ENCODE assay signal across 8 cellular contexts in genomic region chr5:132775439-132776076, GRCh38. TPM values are rescaled to one million over a fixed set of nuclear protein-coding genes. Genes with fewer than 3 reads are reported as not detected.
DNase-seq lines count a peak whose midpoint lies in the region; ATAC-seq, FAIRE-seq and TF ChIP-seq lines count a peak whose summit lies in the region.

No MANE protein-coding gene starts in this region.

- peak overlapping the region; percentile 84 for H3K27ac Mint-ChIP-seq in mesothelial cell of epicardium

- H3K27ac ChIP-seq in A549 = peak overlapping the region in 1 of 2 experiments; percentile 98; a peak in 2 of 6 replicates
- H3K27ac ChIP-seq in HUES48 (ENCODE audit: low read depth, low read length) = no peak overlapping the region

- H3K9me3 ChIP-seq in A549 (no peaks in the 10 kb centered on the region), HUES48 (ENCODE audit: control insufficient read depth, insufficient read depth, low read length) (no peaks in the 10 kb centered on the region)

- no peak for DNase-seq in A549 (ENCODE audit: low read depth in 1 of 2, low spot score in 1 of 2)
- DNase-seq in cerebellar cortex (ENCODE audit: low spot score) = peak; percentile 60
- no peak for DNase-seq in mesothelial cell of epicardium (ENCODE audit: low spot score in 2 of 2, unreplicated experiment in 2 of 2)
- DNase-seq in CD1c-positive myeloid dendritic cell (ENCODE audit: extremely low spot score) = no peak

- no peak for TF ChIP-seq RAD21 in A549 (conservative IDR thresholded peaks at IDR 0.05 in 1 of 2, IDR thresholded peaks at IDR 0.05 in 1 of 2)

- H3K4me3 Mint-ChIP-seq in mesothelial cell of epicardium = peak overlapping the region; percentile 76

- FAIRE-seq in A549 (lab: Jason Lieb, UNC) = no peak

- no peaks in the 10 kb centered on the region for H3K9me3 Mint-ChIP-seq in mesothelial cell of epicardium

- peak overlapping the region; percentile 91 for H3K4me2 ChIP-seq in A549

- TF ChIP-seq POLR2A in A549 (IDR thresholded peaks at IDR 0.05; ENCODE audit: low read length) = no peak

- H3K4me3 ChIP-seq in A549 = peak overlapping the region; percentile 83; the same call in 2 of the 3 replicates
- H3K4me3 ChIP-seq in HUES48 (ENCODE audit: low read depth, low read length) = peak overlapping the region; percentile 77

- TF ChIP-seq EP300 in A549 (IDR thresholded peaks at IDR 0.05) = no peak

- H3K9ac ChIP-seq in HUES48 (ENCODE audit: low read depth, low read length) = no peak overlapping the region

- POLR2A ChIA-PET in A549 (lab: Yijun Ruan, JAX) = no interaction called here

- TF ChIP-seq CTCF in A549 (IDR thresholded peaks at IDR 0.05) (no peak), mesothelial cell of epicardium (IDR thresholded peaks at IDR 0.05; ENCODE audit: unreplicated experiment) (no peak)

- H3K36me3 ChIP-seq in HUES48 (ENCODE audit: control insufficient read depth, insufficient read depth, low read length) = no peaks in the 10 kb centered on the region

- WGBS in A549 (ENCODE audit: missing lambda C conversion rate) = 78% methylated on average over 8 of the region's 8 CpGs

- ATAC-seq in A549 (no peak), GM19328 (IDR thresholded peaks at IDR 0.05; ENCODE audit: unreplicated experiment) (no peak), HG02884 (IDR thresholded peaks at IDR 0.05; ENCODE audit: unreplicated experiment) (no peak), GM18517 (IDR thresholded peaks at IDR 0.05; ENCODE audit: unreplicated experiment) (no peak)

- no peaks in the 10 kb centered on the region for H3K36me3 Mint-ChIP-seq in mesothelial cell of epicardium

- H3K27me3 ChIP-seq in HUES48 (ENCODE audit: control insufficient read depth, insufficient read depth, low read length) = peaks cover 49% of the 10 kb centered on the region

- peaks cover 6% of the 10 kb centered on the region for H3K27me3 Mint-ChIP-seq in mesothelial cell of epicardium (ENCODE audit: low read depth)

- H3K4me1 ChIP-seq in A549 (peaks cover 7% of the 10 kb centered on the region), HUES48 (ENCODE audit: control insufficient read depth, insufficient read depth, low read length) (peaks cover 21% of the 10 kb centered on the region; the same call in 1 of the 2 replicates)

- H3K4me1 Mint-ChIP-seq in mesothelial cell of epicardium = peaks cover 34% of the 10 kb centered on the region

- CTCF ChIA-PET in A549 (lab: Yijun Ruan, JAX) = interaction anchor here (1.3 to 1.6 kb wide), 3 partner anchors 14 to 249 kb away, joined by 3 to 4 read pairs (median 3); no protein-coding TSS in a partner anchor

TF ChIP-seq in A549, 52 proteins besides CTCF, POLR2A, EP300 and RAD21:
- TF ChIP-seq RCOR1 (IDR thresholded peaks at IDR 0.05; ENCODE audit: low read depth, low read length) (no peak), RNF2 (IDR thresholded peaks at IDR 0.05; ENCODE audit: borderline replicate concordance, low read depth) (no peak), NPAS2 (CRISPR knock-in tag; IDR thresholded peaks at IDR 0.05; ENCODE audit: borderline replicate concordance) (no peak), PHF8 (IDR thresholded peaks at IDR 0.05; ENCODE audit: borderline replicate concordance, low read depth) (no peak), ZNF302 (CRISPR knock-in tag; IDR thresholded peaks at IDR 0.05) (no peak), CHD2 (IDR thresholded peaks at IDR 0.05; ENCODE audit: low read length, partially characterized antibody) (no peak), CBX2 (IDR thresholded peaks at IDR 0.05; ENCODE audit: borderline replicate concordance, low read depth) (no peak), ELK1 (IDR thresholded peaks at IDR 0.05; ENCODE audit: low read depth, low read length) (no peak), ZC3H11A (IDR thresholded peaks at IDR 0.05) (no peak), HEYL (CRISPR knock-in tag; IDR thresholded peaks at IDR 0.05) (no peak), ESRRA (IDR thresholded peaks at IDR 0.05; ENCODE audit: borderline replicate concordance, low read length) (no peak), MAFK (IDR thresholded peaks at IDR 0.05; ENCODE audit: partially characterized antibody) (no peak), JUN (IDR thresholded peaks at IDR 0.05) (no peak), HOXB5 (CRISPR knock-in tag; IDR thresholded peaks at IDR 0.05) (no peak), KDM1A (IDR thresholded peaks at IDR 0.05; ENCODE audit: low read depth) (no peak), NR3C1 (IDR thresholded peaks at IDR 0.05) (no peak), MAX (IDR thresholded peaks at IDR 0.05) (no peak), FOSB (CRISPR knock-in tag; IDR thresholded peaks at IDR 0.05) (no peak)

RNA-seq across cellular contexts. Expression of gene SEPTIN8, which starts 1.5 kb away (rescaled TPM):
- polyA plus RNA-seq in A549 (2011; rRNA removed) (29.2 and 29.6 TPM in 2 replicates), A549 (2017; fragmentation: RNase III; extraction: RNeasy Plus Mini Kit Qiagen cat#74134 plus additional on column Dnase treatment) (19.0 to 21.7 TPM (median 20.8 TPM) in 3 replicates)
- 24.8 and 29.6 TPM in 2 replicates for polyA plus RNA-seq in A549 (2012; cell fraction: cytosol; rRNA removed)
- polyA plus RNA-seq in A549 (2012; cell fraction: nucleus; rRNA removed) = 53.4 and 53.7 TPM in 2 replicates
- 19.7 and 24.4 TPM in 2 replicates for polyA minus RNA-seq in A549 (2011; rRNA and poly(A)+ RNA removed)
- 54.9 to 58.9 TPM (median 58.6 TPM) in 3 replicates for total RNA-seq in mesothelial cell of epicardium

RNA-seq across cellular contexts. Expression of gene CCNI2, which starts 28.3 kb away (rescaled TPM):
- polyA plus RNA-seq in A549 (2011; rRNA removed) (0.17 and 0.33 TPM in 2 replicates), A549 (2017; fragmentation: RNase III; extraction: RNeasy Plus Mini Kit Qiagen cat#74134 plus additional on column Dnase treatment) (0.07 to 0.26 TPM (median 0.17 TPM) in 3 replicates)
- polyA plus RNA-seq in A549 (2012; cell fraction: cytosol; rRNA removed) = 0.16 and 0.28 TPM in 2 replicates
- 0.44 and 0.73 TPM in 2 replicates for polyA plus RNA-seq in A549 (2012; cell fraction: nucleus; rRNA removed)
- 0.83 and 0.99 TPM in 2 replicates for polyA minus RNA-seq in A549 (2011; rRNA and poly(A)+ RNA removed)
- total RNA-seq in mesothelial cell of epicardium = 1.5 to 2.5 TPM (median 1.8 TPM) in 3 replicates

RNA-seq across cellular contexts. Expression of gene SOWAHA, which starts 37.5 kb away (rescaled TPM):
- polyA plus RNA-seq in A549 (2011; rRNA removed) = 0.07 and 0.10 TPM in 2 replicates
- polyA plus RNA-seq in A549 (2012; cell fraction: cytosol; rRNA removed) = 0.09 and 0.19 TPM in 2 replicates
- 0.05 and 0.18 TPM in 2 replicates for polyA plus RNA-seq in A549 (2012; cell fraction: nucleus; rRNA removed)
- polyA plus RNA-seq in A549 (2017; fragmentation: RNase III; extraction: RNeasy Plus Mini Kit Qiagen cat#74134 plus additional on column Dnase treatment) = 0.03 to 0.08 TPM (median 0.06 TPM) in 3 replicates
- polyA minus RNA-seq in A549 (2011; rRNA and poly(A)+ RNA removed) = 0.10 TPM in 1 of 2 replicates, not detected in the other
- 0.52 to 0.67 TPM (median 0.64 TPM) in 3 replicates for total RNA-seq in mesothelial cell of epicardium

RNA-seq across cellular contexts. Expression of gene KIF3A, which starts 38.2 kb away (rescaled TPM):
- polyA plus RNA-seq in A549 (2011; rRNA removed) (17.2 and 20.5 TPM in 2 replicates), A549 (2017; fragmentation: RNase III; extraction: RNeasy Plus Mini Kit Qiagen cat#74134 plus additional on column Dnase treatment) (12.8 to 15.6 TPM (median 13.8 TPM) in 3 replicates)
- polyA plus RNA-seq in A549 (2012; cell fraction: cytosol; rRNA removed) = 3.6 and 3.7 TPM in 2 replicates
- polyA plus RNA-seq in A549 (2012; cell fraction: nucleus; rRNA removed) = 3.7 and 6.4 TPM in 2 replicates
- 3.9 and 6.7 TPM in 2 replicates for polyA minus RNA-seq in A549 (2011; rRNA and poly(A)+ RNA removed)
- 24.7 to 28.2 TPM (median 27.4 TPM) in 3 replicates for total RNA-seq in mesothelial cell of epicardium

RNA-seq across cellular contexts. Expression of gene SHROOM1, which starts 54.9 kb away (rescaled TPM):
- polyA plus RNA-seq in A549 (2011; rRNA removed) = 3.5 and 4.5 TPM in 2 replicates
- polyA plus RNA-seq in A549 (2012; cell fraction: cytosol; rRNA removed) = 7.9 and 10.9 TPM in 2 replicates
- 23.3 and 37.8 TPM in 2 replicates for polyA plus RNA-seq in A549 (2012; cell fraction: nucleus; rRNA removed)
- 5.4 to 7.2 TPM (median 6.0 TPM) in 3 replicates for polyA plus RNA-seq in A549 (2017; fragmentation: RNase III; extraction: RNeasy Plus Mini Kit Qiagen cat#74134 plus additional on column Dnase treatment)
- polyA minus RNA-seq in A549 (2011; rRNA and poly(A)+ RNA removed) = 4.6 and 5.0 TPM in 2 replicates
- total RNA-seq in mesothelial cell of epicardium = 8.6 to 12.2 TPM (median 8.6 TPM) in 3 replicates
